Comparison of ENCODE assay signal across 16 cellular contexts in the genomic region with DNA sequence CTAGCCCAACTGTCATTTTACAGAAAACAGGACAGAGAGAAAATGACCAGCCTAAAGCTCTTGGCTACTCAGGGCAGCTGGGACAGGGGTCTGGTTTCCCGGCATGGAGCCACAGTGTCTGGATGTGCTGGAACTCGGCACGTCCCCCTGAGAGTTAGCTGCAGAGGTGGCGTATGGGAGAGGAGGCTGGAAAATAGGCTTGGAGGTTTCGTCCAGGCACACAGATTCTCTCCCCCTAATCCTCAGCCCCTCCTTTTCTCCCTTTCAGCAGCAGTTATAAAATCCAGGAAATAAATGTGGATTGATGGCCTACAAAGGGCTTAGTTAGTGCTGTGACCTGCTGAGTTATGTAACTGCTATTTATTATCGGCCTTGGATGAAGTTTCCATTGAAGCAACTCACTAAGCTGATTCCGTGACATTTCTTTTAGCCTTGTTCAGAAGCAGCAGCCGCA.
A peak's percentile ranks its signal among the peaks of the same experiment; 100 is the strongest.
DNase-seq lines count a peak whose midpoint lies in the region; ATAC-seq, FAIRE-seq and TF ChIP-seq lines count a peak whose summit lies in the region.
"Had no signal": no experiment of that assay in that cellular context is flagged by ENCODE, and none has a peak within 500 bp of the region (broad histone marks: within the 10 kb centered on the region; RNA-seq: fewer than 3 reads in every experiment).

No MANE protein-coding gene starts in this region.

- H3K27ac ChIP-seq in BLaER1 (peak overlapping the region; percentile 76; the same call in 1 of the 2 replicates), WERI-Rb-1 (peak overlapping the region; percentile 87), hepatocyte (peak overlapping the region; percentile 4), rectal smooth muscle tissue (ENCODE audit: low read depth, low read length) (peak overlapping the region; percentile 53)

- WGBS in hepatocyte (ENCODE audit: low lambda C conversion rate, missing lambda C conversion rate): 54% methylated on average over 8 of the region's 8 CpGs

- H3K4me1 ChIP-seq in BLaER1: peaks cover 63% of the 10 kb centered on the region
- peaks cover 16% of the 10 kb centered on the region for H3K4me1 ChIP-seq in hepatocyte (ENCODE audit: insufficient read depth)
- H3K4me1 ChIP-seq in rectal smooth muscle tissue (ENCODE audit: control insufficient read depth, insufficient read depth, low read length): peaks cover 15% of the 10 kb centered on the region
- H3K4me1 ChIP-seq: HAP-1 had no signal

- H3K4me3 ChIP-seq in BLaER1 (no peak overlapping the region), WERI-Rb-1 (ENCODE audit: low read depth, low read length) (no peak overlapping the region), hepatocyte (no peak overlapping the region), rectal smooth muscle tissue (ENCODE audit: low read length) (no peak overlapping the region)
- H3K4me3 ChIP-seq: HAP-1 had no signal

- peak overlapping the region; percentile 87; the same call in 1 of the 2 replicates for H3K4me2 ChIP-seq in BLaER1
- no peak overlapping the region for H3K4me2 ChIP-seq in hepatocyte

- H3K9me2 ChIP-seq in hepatocyte (replicated peaks; ENCODE audit: insufficient read depth): no peaks in the 10 kb centered on the region

- peak; percentile 78 for DNase-seq in WERI-Rb-1
- DNase-seq in hepatocyte (ENCODE audit: low spot score): no peak
- DNase-seq in HTR-8/SVneo (ENCODE audit: insufficient read length, low spot score): no peak
- DNase-seq in globus pallidus (ENCODE audit: low spot score): no peak
- no peak for DNase-seq in dermis blood vessel endothelial cell
- DNase-seq: activated CD4-positive, alpha-beta memory T cell treated with anti-CD3 and anti-CD28 coated beads, Interleukin-2, amount 10 ng/mL, durations not matched to agents 7 days and 5 days; DMS79 treated with DMSO at 0.1 percent for 48 hours; foreskin melanocyte; NCI-H146; T-helper 1 cell had no signal

- no peaks in the 10 kb centered on the region for H3K9me3 ChIP-seq in BLaER1
- H3K9me3 ChIP-seq in WERI-Rb-1 (ENCODE audit: severe bottlenecking): no peaks in the 10 kb centered on the region
- H3K9me3 ChIP-seq in hepatocyte (ENCODE audit: low read depth): no peaks in the 10 kb centered on the region
- H3K9me3 ChIP-seq: HAP-1 had no signal

- no peak for TF ChIP-seq CTCF in WERI-Rb-1 (IDR thresholded peaks at IDR 0.05; ENCODE audit: low read depth, low read length)
- no peak for TF ChIP-seq CTCF in hepatocyte (IDR thresholded peaks at IDR 0.05; ENCODE audit: poor library complexity)

- H3K36me3 ChIP-seq in BLaER1 (peaks cover 14% of the 10 kb centered on the region), WERI-Rb-1 (no peaks in the 10 kb centered on the region), hepatocyte (replicated peaks; ENCODE audit: insufficient read depth, low read depth) (no peaks in the 10 kb centered on the region), rectal smooth muscle tissue (ENCODE audit: control insufficient read depth, insufficient read depth, low read length) (no peaks in the 10 kb centered on the region)
- H3K36me3 ChIP-seq: HAP-1 had no signal

- H2AFZ ChIP-seq in hepatocyte: no peak overlapping the region

- ATAC-seq in HG02588 (IDR thresholded peaks at IDR 0.05; ENCODE audit: unreplicated experiment): no peak
- ATAC-seq: activated naive CD4-positive, alpha-beta T cell treated with anti-CD3 and anti-CD28 coated beads, Interleukin-2, amount 50 U/mL, for 72 hours had no signal

- H4K20me1 ChIP-seq in BLaER1 (no peaks in the 10 kb centered on the region), hepatocyte (ENCODE audit: insufficient read depth, poor library complexity, severe bottlenecking) (no peaks in the 10 kb centered on the region)

- FAIRE-seq in HTR-8/SVneo (lab: Jason Lieb, UNC): no peak
- FAIRE-seq: GM12892 had no signal

- H3K79me2 ChIP-seq in hepatocyte: no peaks in the 10 kb centered on the region

- H3K27me3 ChIP-seq in BLaER1 (no peaks in the 10 kb centered on the region), WERI-Rb-1 (ENCODE audit: insufficient read depth, low read depth, severe bottlenecking) (no peaks in the 10 kb centered on the region), hepatocyte (no peaks in the 10 kb centered on the region), rectal smooth muscle tissue (ENCODE audit: control insufficient read depth, insufficient read depth, low read length) (no peaks in the 10 kb centered on the region)

- H3K9ac ChIP-seq in BLaER1 (0 out of 2 replicates have a peak overlapping the region, but pooled peaks have one; percentile 1), rectal smooth muscle tissue (ENCODE audit: low read length) (no peak overlapping the region)

Comparison
In these comparisons a context has a peak if more than half of its experiments do, and no peak if none do; other contexts are left out.
1. H3K27ac ChIP-seq: peak in every context shown above with its lines; median percentile 87 in WERI-Rb-1; 76 in BLaER1; 53 in rectal smooth muscle tissue; 4 in hepatocyte.